In the genomic region with DNA sequence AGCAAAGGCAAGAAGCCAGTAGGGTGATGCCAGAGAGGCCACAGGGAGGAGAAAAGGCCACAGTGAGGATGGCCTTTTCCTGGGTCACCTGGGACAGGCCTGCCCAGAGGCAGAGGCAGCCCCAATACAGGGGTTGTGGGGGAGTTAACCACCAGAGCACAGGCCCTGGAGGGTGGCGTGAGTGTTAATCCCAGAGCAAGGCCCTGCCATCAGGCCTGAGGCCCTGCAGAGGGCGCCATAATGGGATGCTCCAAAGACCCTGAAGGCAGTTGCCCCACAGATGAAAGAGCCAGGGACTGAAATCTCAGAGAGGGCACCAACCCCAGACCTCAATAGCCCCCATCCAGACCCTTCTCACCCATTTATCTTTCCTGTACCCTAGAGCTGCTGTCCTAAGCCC, we compare ENCODE assay signal across 14 cellular contexts. TPM values are rescaled to one million over a fixed set of nuclear protein-coding genes. Genes with fewer than 3 reads are reported as not detected.
DNase-seq lines count a peak whose midpoint lies in the region; ATAC-seq, FAIRE-seq and TF ChIP-seq lines count a peak whose summit lies in the region.
"Had no signal": no experiment of that assay in that cellular context is flagged by ENCODE, and none has a peak within 500 bp of the region (broad histone marks: within the 10 kb centered on the region; RNA-seq: fewer than 3 reads in every experiment).

No MANE protein-coding gene starts in this region.

- no peak overlapping the region for H3K56ac ChIP-seq in H1 (replicated peaks; ENCODE audit: insufficient read length, low read depth, low read length)

- no peak overlapping the region for H4K5ac ChIP-seq in H1 (ENCODE audit: insufficient read length, low read depth, low read length)

- TF ChIP-seq CTCF in NB4 (IDR thresholded peaks at IDR 0.05; ENCODE audit: low read depth, low read length) (peak; percentile 72), H1 (IDR thresholded peaks at IDR 0.05; ENCODE audit: control extremely low read depth in 1 of 3, insufficient read depth in 1 of 3, low read depth in 1 of 3, low read length in 3 of 3) (peak; percentile 84 to 91 (median 91))

- H3K36me3 Mint-ChIP-seq in activated naive CD8-positive, alpha-beta T cell treated with anti-CD3 and anti-CD28 coated beads, Interleukin-2, amount 50 U/mL, for 24 hours (ENCODE audit: low read depth), result no peaks in the 10 kb centered on the region
- peaks cover 4% of the 10 kb centered on the region for H3K36me3 Mint-ChIP-seq in activated naive CD8-positive, alpha-beta T cell treated with anti-CD3 and anti-CD28 coated beads for 36 hours

- CTCF ChIA-PET in H1 (lab: Charles Lee; ENCODE audit: partially characterized antibody), result interaction anchor here (0.6 to 14.4 kb wide), 35 partner anchors 8 to 369 kb away, joined by 3 to 133 read pairs (median 5); a partner anchor contains a TSS

- TF ChIP-seq EP300 in H1 (IDR thresholded peaks at IDR 0.05; ENCODE audit: borderline replicate concordance in 1 of 2, low read depth in 2 of 2, low read length in 2 of 2), result no peak

- no peak overlapping the region for H2BK15ac ChIP-seq in H1 (ENCODE audit: low read length)

- no peak overlapping the region for H3K9ac ChIP-seq in H1 (replicated peaks in 1 of 4; ENCODE audit: extremely low read depth in 1 of 4, low read depth in 3 of 4, low read length in 3 of 4)

- H3K4me2 ChIP-seq in H1 (ENCODE audit: insufficient read depth in 1 of 2, low read depth in 2 of 2, low read length in 2 of 2), result no peak overlapping the region

- intact Hi-C loops in sciatic nerve (cut with DNase I), result no loop called here

- H3K9me3 Mint-ChIP-seq in activated naive CD8-positive, alpha-beta T cell treated with anti-CD3 and anti-CD28 coated beads, Interleukin-2, amount 50 U/mL, for 24 hours, result no peaks in the 10 kb centered on the region
- no peaks in the 10 kb centered on the region for H3K9me3 Mint-ChIP-seq in activated naive CD8-positive, alpha-beta T cell treated with anti-CD3 and anti-CD28 coated beads for 36 hours
- H3K9me3 Mint-ChIP-seq: activated T-helper 2 cell treated with anti-CD3 and anti-CD28 coated beads, Interferon-gamma antibody, Interleukin-2, Interleukin-4, amounts not matched to agents 10 μg/mL and 5 μg/mL and 100 μg/mL, durations not matched to agents 14 hours and 24 hours and 36 hours had no signal

- H3K4me3 ChIP-seq in NB4 (ENCODE audit: low read depth, low read length) (no peak overlapping the region), H1 (ENCODE audit: extremely low read depth in 1 of 4, insufficient read depth in 2 of 4, low read depth in 3 of 4, low read length in 4 of 4) (no peak overlapping the region)
- H3K4me3 ChIP-seq: gastroesophageal sphincter had no signal

- H3K79me2 ChIP-seq in H1 (ENCODE audit: control insufficient read depth in 1 of 2, insufficient read depth in 2 of 2, low read length in 2 of 2), result no peaks in the 10 kb centered on the region

- no peaks in the 10 kb centered on the region for H3K23me2 ChIP-seq in H1 (ENCODE audit: low read depth, low read length)

- no peak overlapping the region for H4K8ac ChIP-seq in H1 (ENCODE audit: extremely low read depth, insufficient read depth, low read length)

- H3K27ac Mint-ChIP-seq in activated naive CD8-positive, alpha-beta T cell treated with anti-CD3 and anti-CD28 coated beads, Interleukin-2, amount 50 U/mL, for 24 hours, result no peak overlapping the region
- no peak overlapping the region for H3K27ac Mint-ChIP-seq in activated naive CD8-positive, alpha-beta T cell treated with anti-CD3 and anti-CD28 coated beads for 36 hours
- H3K27ac Mint-ChIP-seq: activated T-helper 2 cell treated with anti-CD3 and anti-CD28 coated beads, Interferon-gamma antibody, Interleukin-2, Interleukin-4, amounts not matched to agents 10 μg/mL and 5 μg/mL and 100 μg/mL, durations not matched to agents 14 hours and 24 hours and 36 hours had no signal

- H2BK120ac ChIP-seq in H1 (replicated peaks; ENCODE audit: low read depth, low read length), result no peak overlapping the region

- no peak overlapping the region for H2AK5ac ChIP-seq in H1 (ENCODE audit: low read depth, low read length)

- no peak overlapping the region for H2AFZ ChIP-seq in H1 (ENCODE audit: low read length)

- WGBS in H1 (ENCODE audit: extremely low coverage in 1 of 2, insufficient coverage in 1 of 2, insufficient read length in 1 of 2, insufficient replicate concordance in 2 of 2, low coverage in 1 of 2, low lambda C conversion rate in 2 of 2, missing lambda C conversion rate in 1 of 2), 2 experiments, result 31% methylated on average over 2 of the region's 2 CpGs; no CpG with 5 or more reads in 1 of the 2 experiments

- H3K14ac ChIP-seq in H1 (ENCODE audit: insufficient read length), result no peak overlapping the region

- TF ChIP-seq RAD21 in H1 (IDR thresholded peaks at IDR 0.05 in 1 of 2, conservative IDR thresholded peaks at IDR 0.05 in 1 of 2; ENCODE audit: low read depth in 2 of 2, low read length in 2 of 2), result peak; percentile 63 to 75

- TF ChIP-seq POLR2A in NB4 (IDR thresholded peaks at IDR 0.05; ENCODE audit: extremely low read depth, insufficient read length) (no peak), H1 (IDR thresholded peaks at IDR 0.05; ENCODE audit: control extremely low read depth in 1 of 2, low read depth in 2 of 2, low read length in 2 of 2) (no peak)

- no peaks in the 10 kb centered on the region for H3K27me3 Mint-ChIP-seq in activated naive CD8-positive, alpha-beta T cell treated with anti-CD3 and anti-CD28 coated beads, Interleukin-2, amount 50 U/mL, for 24 hours
- no peaks in the 10 kb centered on the region for H3K27me3 Mint-ChIP-seq in activated naive CD8-positive, alpha-beta T cell treated with anti-CD3 and anti-CD28 coated beads for 36 hours

- H3K4me1 ChIP-seq in H1 (replicated peaks in 1 of 4; ENCODE audit: control insufficient read depth in 3 of 4, insufficient read depth in 4 of 4, low read length in 3 of 4), result no peaks in the 10 kb centered on the region; a peak in 1 of 7 replicates
- H3K4me1 ChIP-seq: gastroesophageal sphincter had no signal

- DNase-seq in activated naive CD8-positive, alpha-beta T cell treated with anti-CD3 and anti-CD28 coated beads, Interleukin-2, amount 50 U/mL, for 24 hours, result peak; percentile 18
- no peak for DNase-seq in activated naive CD8-positive, alpha-beta T cell treated with anti-CD3 and anti-CD28 coated beads for 36 hours
- DNase-seq in NB4 (ENCODE audit: low read depth), result peak; percentile 45
- DNase-seq in H1 (ENCODE audit: low read depth in 1 of 2, low spot score in 2 of 2), result peak in 1 of 2 experiments; percentile 82
- DNase-seq in sciatic nerve (ENCODE audit: low spot score), result no peak
- DNase-seq in NK-92 (lab: John Stamatoyannopoulos, UW; ENCODE audit: unreplicated experiment), result no peak
- no peak for DNase-seq in activated effector memory CD4-positive, alpha-beta T cell treated with Interleukin-2 at 50 U/mL for 16 hours
- no peak for DNase-seq in NCI-H2171 (lab: John Stamatoyannopoulos, UW)
- DNase-seq: NCI-H1105, RPMI8226 had no signal

- no peak overlapping the region for H2BK5ac ChIP-seq in H1 (ENCODE audit: low read depth, low read length)

- no peak overlapping the region for H3K27ac ChIP-seq in H1 (ENCODE audit: low read depth, low read length)
- H3K27ac ChIP-seq: gastroesophageal sphincter, HL-60 had no signal

- no peaks in the 10 kb centered on the region for H4K20me1 ChIP-seq in H1 (replicated peaks in 1 of 2; ENCODE audit: control insufficient read depth in 1 of 2, insufficient read depth in 2 of 2, low read length in 2 of 2)

- H3K4ac ChIP-seq in H1 (replicated peaks; ENCODE audit: insufficient read length, low read depth, low read length), result no peak overlapping the region

- POLR2A ChIA-PET in H1 (lab: Charles Lee; ENCODE audit: partially characterized antibody), result interaction anchor here (1.2 to 1.3 kb wide), 2 partner anchors 10 to 24 kb away, joined by 3 to 4 read pairs; a partner anchor contains a TSS

- no peak overlapping the region for H3K23ac ChIP-seq in H1 (ENCODE audit: insufficient read length)

- no peaks in the 10 kb centered on the region for H3K27me3 ChIP-seq in H1 (replicated peaks in 1 of 4; ENCODE audit: control insufficient read depth in 3 of 4, extremely low read depth in 1 of 4, insufficient read depth in 3 of 4, low read length in 3 of 4)
- H3K27me3 ChIP-seq: gastroesophageal sphincter had no signal

- H3K4me3 Mint-ChIP-seq in activated naive CD8-positive, alpha-beta T cell treated with anti-CD3 and anti-CD28 coated beads, Interleukin-2, amount 50 U/mL, for 24 hours, result no peak overlapping the region
- H3K4me3 Mint-ChIP-seq in activated naive CD8-positive, alpha-beta T cell treated with anti-CD3 and anti-CD28 coated beads for 36 hours, result no peak overlapping the region

- H3K18ac ChIP-seq in H1 (ENCODE audit: extremely low read depth, low read length), result no peak overlapping the region; the same call in 1 of the 2 replicates

- no peak for ATAC-seq in activated naive CD8-positive, alpha-beta T cell treated with anti-CD3 and anti-CD28 coated beads, Interleukin-2, amount 50 U/mL, for 24 hours
- peak; percentile 23 for ATAC-seq in sciatic nerve
- ATAC-seq: gastroesophageal sphincter had no signal

- H2BK12ac ChIP-seq in H1 (ENCODE audit: low read depth, low read length), result no peak overlapping the region

- H3K36me3 ChIP-seq in H1 (ENCODE audit: control insufficient read depth in 2 of 4, insufficient read depth in 4 of 4, low read length in 3 of 4), result no peaks in the 10 kb centered on the region

- no peaks in the 10 kb centered on the region for H3K4me1 Mint-ChIP-seq in activated naive CD8-positive, alpha-beta T cell treated with anti-CD3 and anti-CD28 coated beads, Interleukin-2, amount 50 U/mL, for 24 hours
- no peaks in the 10 kb centered on the region for H3K4me1 Mint-ChIP-seq in activated naive CD8-positive, alpha-beta T cell treated with anti-CD3 and anti-CD28 coated beads for 36 hours

- 0 out of 2 replicates have a peak, but pooled peaks cover 2% of the 10 kb centered on the region for H3K79me1 ChIP-seq in H1 (ENCODE audit: low read depth, low read length)

- no peak overlapping the region for H2BK20ac ChIP-seq in H1 (ENCODE audit: low read length)

- FAIRE-seq in H1 (lab: Jason Lieb, UNC), result no peak

- H3K9me3 ChIP-seq in H1 (ENCODE audit: insufficient read depth in 2 of 2, low read depth in 1 of 2, low read length in 1 of 2), result no peaks in the 10 kb centered on the region
- H3K9me3 ChIP-seq: gastroesophageal sphincter had no signal

- no peak overlapping the region for H4K91ac ChIP-seq in H1 (replicated peaks; ENCODE audit: insufficient read length, low read length)

RNA-seq across cellular contexts. Expression of a gene that starts 23.9 kb away (rescaled TPM):
- total RNA-seq in activated naive CD8-positive, alpha-beta T cell treated with anti-CD3 and anti-CD28 coated beads for 36 hours, result not detected
- 3.7 and 3.9 TPM in 2 replicates for total RNA-seq in H1 (2021; fragmentation: NEBNext Ultra II Directional; extraction: Animal tissue kit (Norgen Biotek cat#: 25700))
- polyA plus RNA-seq in H1 (2011; rRNA removed), result 5.9 and 7.5 TPM in 2 replicates
- polyA plus RNA-seq in H1 (2011; cell fraction: cytosol; rRNA removed), result 5.9 TPM
- polyA plus RNA-seq in H1 (2011; cell fraction: nucleus; rRNA removed), result 8.6 TPM
- 5.2 to 7.9 TPM (median 6.0 TPM) in 4 replicates for polyA plus RNA-seq in H1 (2012, experiment 1 of 2)
- 2.0 TPM for polyA plus RNA-seq in H1 (2012, experiment 2 of 2)
- 5.7 TPM for polyA plus RNA-seq in H1 (2013, experiment 1 of 2)
- polyA plus RNA-seq in H1 (2013, experiment 2 of 2), result 5.8 TPM
- polyA minus RNA-seq in H1 (2011; rRNA and poly(A)+ RNA removed), result 7.0 and 11.1 TPM in 2 replicates
- 2.4 TPM for polyA minus RNA-seq in H1 (2011; cell fraction: cytosol; rRNA and poly(A)+ RNA removed)
- polyA minus RNA-seq in H1 (2011; cell fraction: nucleus; rRNA and poly(A)+ RNA removed), result 7.2 TPM
- 0.27 TPM for total RNA-seq in sciatic nerve
- total RNA-seq: activated T-helper 2 cell treated with anti-CD3 and anti-CD28 coated beads, Interferon-gamma antibody, Interleukin-2, Interleukin-4, amounts not matched to agents 10 μg/mL and 5 μg/mL and 100 μg/mL, durations not matched to agents 14 hours and 24 hours and 36 hours had no signal

RNA-seq across cellular contexts. Expression of a gene that starts 41.8 kb away (rescaled TPM):
- total RNA-seq in activated naive CD8-positive, alpha-beta T cell treated with anti-CD3 and anti-CD28 coated beads for 36 hours, result 10 to 100 TPM; 25.4 to 26.8 TPM
- 36.7 and 36.9 TPM in 2 replicates for total RNA-seq in H1 (2021; fragmentation: NEBNext Ultra II Directional; extraction: Animal tissue kit (Norgen Biotek cat#: 25700))
- 14.3 and 22.7 TPM in 2 replicates for polyA plus RNA-seq in H1 (2011; rRNA removed)
- polyA plus RNA-seq in H1 (2011; cell fraction: cytosol; rRNA removed), result 20.7 TPM
- 7.9 TPM for polyA plus RNA-seq in H1 (2011; cell fraction: nucleus; rRNA removed)
- polyA plus RNA-seq in H1 (2012, experiment 1 of 2), result 20.4 to 33.0 TPM (median 21.8 TPM) in 4 replicates
- polyA plus RNA-seq in H1 (2012, experiment 2 of 2), result 14.9 TPM
- polyA plus RNA-seq in H1 (2013, experiment 1 of 2), result 35.3 TPM
- polyA plus RNA-seq in H1 (2013, experiment 2 of 2), result 35.1 TPM
- polyA minus RNA-seq in H1 (2011; rRNA and poly(A)+ RNA removed), result 12.7 and 13.7 TPM in 2 replicates
- polyA minus RNA-seq in H1 (2011; cell fraction: cytosol; rRNA and poly(A)+ RNA removed), result 14.7 TPM
- polyA minus RNA-seq in H1 (2011; cell fraction: nucleus; rRNA and poly(A)+ RNA removed), result 22.0 TPM
- 36.2 TPM for total RNA-seq in sciatic nerve

RNA-seq across cellular contexts. Expression of a gene that starts 44.5 kb away (rescaled TPM):
- total RNA-seq in activated naive CD8-positive, alpha-beta T cell treated with anti-CD3 and anti-CD28 coated beads for 36 hours, result not detected
- not detected in 2 replicates for total RNA-seq in H1 (2021; fragmentation: NEBNext Ultra II Directional; extraction: Animal tissue kit (Norgen Biotek cat#: 25700))
- polyA plus RNA-seq in H1 (2011; rRNA removed), result not detected in 2 replicates
- not detected for polyA plus RNA-seq in H1 (2011; cell fraction: cytosol; rRNA removed)
- polyA plus RNA-seq in H1 (2011; cell fraction: nucleus; rRNA removed), result not detected
- not detected in 4 replicates for polyA plus RNA-seq in H1 (2012, experiment 1 of 2)
- polyA plus RNA-seq in H1 (2012, experiment 2 of 2), result not detected
- not detected for polyA plus RNA-seq in H1 (2013, experiment 1 of 2)
- polyA plus RNA-seq in H1 (2013, experiment 2 of 2), result not detected
- not detected in 2 replicates for polyA minus RNA-seq in H1 (2011; rRNA and poly(A)+ RNA removed)
- not detected for polyA minus RNA-seq in H1 (2011; cell fraction: cytosol; rRNA and poly(A)+ RNA removed)
- not detected for polyA minus RNA-seq in H1 (2011; cell fraction: nucleus; rRNA and poly(A)+ RNA removed)
- 8.0 TPM for total RNA-seq in sciatic nerve
- total RNA-seq: activated T-helper 2 cell treated with anti-CD3 and anti-CD28 coated beads, Interferon-gamma antibody, Interleukin-2, Interleukin-4, amounts not matched to agents 10 μg/mL and 5 μg/mL and 100 μg/mL, durations not matched to agents 14 hours and 24 hours and 36 hours; cerebellum had no signal

Comparison
In these comparisons a context has a peak if more than half of its experiments do, and no peak if none do; other contexts are left out.
1. DNase-seq: peak in activated naive CD8-positive, alpha-beta T cell treated with anti-CD3 and anti-CD28 coated beads, Interleukin-2, amount 50 U/mL, for 24 hours (single experiment) and NB4 (single experiment); none in activated naive CD8-positive, alpha-beta T cell treated with anti-CD3 and anti-CD28 coated beads for 36 hours (single experiment), sciatic nerve (single experiment), NK-92 (single experiment), activated effector memory CD4-positive, alpha-beta T cell treated with Interleukin-2 at 50 U/mL for 16 hours (single experiment) and NCI-H2171 (single experiment).